13 cellular contexts compared by ENCODE assay signal in the genomic region with DNA sequence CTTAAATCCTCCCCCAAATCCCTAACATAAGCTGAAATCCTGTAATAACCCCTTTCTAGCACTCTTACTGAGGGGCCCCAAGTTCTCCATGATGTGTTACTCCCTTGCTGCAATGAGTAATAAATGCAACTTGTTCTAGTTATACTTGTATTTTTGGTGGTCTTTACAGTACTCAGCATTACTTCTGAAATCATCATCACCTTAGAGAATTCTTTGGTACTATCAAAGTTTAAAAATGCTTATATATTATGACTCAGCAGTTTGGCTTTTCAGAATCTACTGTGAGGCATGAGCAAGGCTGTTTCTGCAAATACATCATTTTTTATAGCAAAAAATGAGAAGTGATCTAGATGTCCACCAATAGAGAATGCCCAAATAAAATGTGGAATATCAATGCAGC. TPM values are rescaled to one million over a fixed set of nuclear protein-coding genes. Genes with fewer than 3 reads are reported as not detected.
DNase-seq lines count a peak whose midpoint lies in the region; ATAC-seq and TF ChIP-seq lines count a peak whose summit lies in the region.
"Had no signal": no experiment of that assay in that cellular context is flagged by ENCODE, and none has a peak within 500 bp of the region (broad histone marks: within the 10 kb centered on the region; RNA-seq: fewer than 3 reads in every experiment).

No MANE protein-coding gene starts in this region.

- H3K36me3 ChIP-seq in heart right ventricle, result peaks cover 0 to 100% (median 66%) of the 10 kb centered on the region in 9 donors

- no peak for DNase-seq in activated naive CD4-positive, alpha-beta T cell treated with anti-CD3 and anti-CD28 coated beads, Interleukin-2, amount 10 ng/mL, durations not matched to agents 7 days and 5 days
- no peak for DNase-seq in activated naive CD4-positive, alpha-beta T cell (lab: John Stamatoyannopoulos, UW)
- DNase-seq in RPMI7951 (ENCODE audit: low read depth), result peak; percentile 2
- DNase-seq in endothelial cell (ENCODE audit: low spot score), result no peak
- no peak for DNase-seq in stimulated activated naive CD8-positive, alpha-beta T cell treated with anti-CD3 and anti-CD28 coated beads, Interleukin-15, Interleukin-2, amounts not matched to agents 100 U/mL and 50 U/mL, for 24 hours
- DNase-seq in left lobe of liver (ENCODE audit: low spot score), result no peak
- no peak for DNase-seq in heart right ventricle
- DNase-seq: activated effector memory CD4-positive, alpha-beta T cell treated with anti-CD3 and anti-CD28 coated beads, Interleukin-2, amount 50 U/mL, for 16 hours; GDM1 had no signal

- no peak overlapping the region for H3K4me3 ChIP-seq in heart right ventricle

- CTCF ChIA-PET in activated naive CD4-positive, alpha-beta T cell treated with anti-CD3 and anti-CD28 coated beads, Interleukin-2, amount 10 ng/mL, durations not matched to agents 7 days and 5 days (lab: Charles Lee), result interaction anchor here (0.6 to 5.0 kb wide), 4 partner anchors 27 to 137 kb away, joined by 3 to 33 read pairs (median 4); no protein-coding TSS in a partner anchor

- H3K9me3 ChIP-seq in heart right ventricle, result no peaks in the 10 kb centered on the region
- H3K9me3 ChIP-seq: BE2C had no signal

- H3K4me1 ChIP-seq in heart right ventricle, result peaks cover 0 to 24% (median 0%) of the 10 kb centered on the region in 9 donors

- peaks cover 33% of the 10 kb centered on the region for H3K4me1 Mint-ChIP-seq in activated naive CD4-positive, alpha-beta T cell treated with anti-CD3 and anti-CD28 coated beads, Interleukin-2, amount 10 ng/mL, durations not matched to agents 7 days and 5 days
- H3K4me1 Mint-ChIP-seq in endothelial cell (ENCODE audit: unreplicated experiment), result peaks cover 32% of the 10 kb centered on the region

- peak overlapping the region in 2 of 10 donors; percentile 15 to 57 for H3K27ac ChIP-seq in heart right ventricle

- no peak overlapping the region for H3K4me3 Mint-ChIP-seq in activated naive CD4-positive, alpha-beta T cell treated with anti-CD3 and anti-CD28 coated beads, Interleukin-2, amount 10 ng/mL, durations not matched to agents 7 days and 5 days
- H3K4me3 Mint-ChIP-seq in endothelial cell (ENCODE audit: unreplicated experiment), result no peak overlapping the region
- H3K4me3 Mint-ChIP-seq: neural crest cell, WTC11 had no signal

- peak; percentile 33 for ATAC-seq in stimulated activated naive CD8-positive, alpha-beta T cell treated with anti-CD3 and anti-CD28 coated beads, Interleukin-15, Interleukin-2, amounts not matched to agents 100 U/mL and 50 U/mL, for 24 hours
- ATAC-seq in left lobe of liver, result no peak
- ATAC-seq in heart right ventricle, result no peak
- no peak for ATAC-seq in GM18498 (IDR thresholded peaks at IDR 0.05; ENCODE audit: unreplicated experiment)
- ATAC-seq: WTC11 had no signal

- no peak for TF ChIP-seq CTCF in endothelial cell (IDR thresholded peaks at IDR 0.05; ENCODE audit: unreplicated experiment)
- TF ChIP-seq CTCF in heart right ventricle (IDR thresholded peaks at IDR 0.05), result no peak

- intact Hi-C loops in heart right ventricle (cut with DNase I), result loop anchor here in 8 of 10 donors (5.0 to 10.0 kb wide), 3 partner anchors 134 to 139 kb away; no protein-coding TSS in a partner anchor

- no peaks in the 10 kb centered on the region for H3K27me3 Mint-ChIP-seq in activated naive CD4-positive, alpha-beta T cell treated with anti-CD3 and anti-CD28 coated beads, Interleukin-2, amount 10 ng/mL, durations not matched to agents 7 days and 5 days
- no peaks in the 10 kb centered on the region for H3K27me3 Mint-ChIP-seq in endothelial cell (ENCODE audit: unreplicated experiment)

- H3K27ac Mint-ChIP-seq in activated naive CD4-positive, alpha-beta T cell treated with anti-CD3 and anti-CD28 coated beads, Interleukin-2, amount 10 ng/mL, durations not matched to agents 7 days and 5 days, result peak overlapping the region; percentile 77
- H3K27ac Mint-ChIP-seq in endothelial cell (ENCODE audit: unreplicated experiment), result peak overlapping the region; percentile 80
- H3K27ac Mint-ChIP-seq: WTC11 had no signal

- no peaks in the 10 kb centered on the region for H3K27me3 ChIP-seq in heart right ventricle
- H3K27me3 ChIP-seq: BE2C had no signal

- H3K9me3 Mint-ChIP-seq in activated naive CD4-positive, alpha-beta T cell treated with anti-CD3 and anti-CD28 coated beads, Interleukin-2, amount 10 ng/mL, durations not matched to agents 7 days and 5 days, result no peaks in the 10 kb centered on the region
- H3K9me3 Mint-ChIP-seq in endothelial cell (ENCODE audit: unreplicated experiment), result no peaks in the 10 kb centered on the region
- H3K9me3 Mint-ChIP-seq: neural crest cell, WTC11 had no signal

- H3K36me3 Mint-ChIP-seq in activated naive CD4-positive, alpha-beta T cell treated with anti-CD3 and anti-CD28 coated beads, Interleukin-2, amount 10 ng/mL, durations not matched to agents 7 days and 5 days, result peaks cover 72% of the 10 kb centered on the region
- peaks cover 25% of the 10 kb centered on the region for H3K36me3 Mint-ChIP-seq in endothelial cell (ENCODE audit: low read depth, unreplicated experiment)

RNA-seq across cellular contexts. Expression of a gene that starts 20.8 kb away (rescaled TPM):
- total RNA-seq in RPMI7951 (2014; rRNA removed; shearing (Covaris generic)), result 0.59 and 0.84 TPM in 2 replicates
- total RNA-seq in endothelial cell (ENCODE audit: unreplicated experiment), result 4.0 TPM
- 0.35 TPM for total RNA-seq in left lobe of liver
- total RNA-seq in heart right ventricle, result under 1 TPM in 8 of 10 donors, not detected in 2; 0.28 to 0.83 (median 0.32) TPM
- under 1 TPM; 0.17 to 0.29 TPM for polyA plus RNA-seq in heart right ventricle
- total RNA-seq: WTC11 had no signal
